19 cellular contexts compared by ENCODE assay signal in genomic region chr2:58341047-58341446, GRCh38.
A peak's percentile ranks its signal among the peaks of the same experiment; 100 is the strongest.
DNase-seq lines count a peak whose midpoint lies in the region; ATAC-seq, FAIRE-seq and TF ChIP-seq lines count a peak whose summit lies in the region.
"Had no signal": no experiment of that assay in that cellular context is flagged by ENCODE, and none has a peak within 500 bp of the region (broad histone marks: within the 10 kb centered on the region; RNA-seq: fewer than 3 reads in every experiment).

No MANE protein-coding gene starts in this region.

- H3K79me2 ChIP-seq in H9 (ENCODE audit: insufficient read depth, low read length) (no peaks in the 10 kb centered on the region), GM12878 (ENCODE audit: control insufficient read depth, insufficient read depth, low read length) (no peaks in the 10 kb centered on the region), neural progenitor cell (ENCODE audit: low read depth) (no peaks in the 10 kb centered on the region)

- H3K4me1 ChIP-seq in H9 (ENCODE audit: insufficient read depth, low read length) (no peaks in the 10 kb centered on the region), GM12878 (ENCODE audit: control insufficient read depth, insufficient read depth, low read length) (no peaks in the 10 kb centered on the region), neural progenitor cell (no peaks in the 10 kb centered on the region)

- no peak overlapping the region for H2BK120ac ChIP-seq in H9 (ENCODE audit: low read depth, low read length, poor library complexity, severe bottlenecking)

- RAD21 ChIA-PET in GM12878 (lab: Charles Lee; ENCODE audit: unreplicated experiment): no interaction called here

- H3K9me3 ChIP-seq in H9 (ENCODE audit: control insufficient read depth, low read depth, low read length) (no peaks in the 10 kb centered on the region), GM12878 (replicated peaks; ENCODE audit: control insufficient read depth, insufficient read depth, low read length) (no peaks in the 10 kb centered on the region; the same call in 2 of the 3 replicates), neural progenitor cell (ENCODE audit: low read depth) (no peaks in the 10 kb centered on the region)
- peaks cover 9% of the 10 kb centered on the region for H3K9me3 ChIP-seq in CD4-positive, alpha-beta T cell (ENCODE audit: control insufficient read depth, low read length)

- no peak overlapping the region for H2AK5ac ChIP-seq in H9 (ENCODE audit: insufficient read length, low read length)

- no peak overlapping the region for H2BK15ac ChIP-seq in H9 (ENCODE audit: low read depth, low read length)

- H3K23ac ChIP-seq in H9 (ENCODE audit: insufficient read length, low read depth, low read length): no peak overlapping the region

- WGBS in H9 (ENCODE audit: extremely low coverage, insufficient read length, low lambda C conversion rate): no CpG with 5 or more reads among the region's 2 CpGs
- 0% methylated on average over 2 of the region's 2 CpGs for WGBS in GM12878 (ENCODE audit: insufficient coverage, insufficient replicate concordance, low lambda C conversion rate, missing lambda C conversion rate)

- H3K27me3 ChIP-seq in H9 (ENCODE audit: insufficient read depth, low read length) (no peaks in the 10 kb centered on the region), GM12878 (replicated peaks in 1 of 2; ENCODE audit: control insufficient read depth in 2 of 2, insufficient read depth in 2 of 2, low read length in 1 of 2) (no peaks in the 10 kb centered on the region), neural progenitor cell (no peaks in the 10 kb centered on the region)
- no peaks in the 10 kb centered on the region for H3K27me3 ChIP-seq in CD4-positive, alpha-beta T cell (ENCODE audit: control insufficient read depth, insufficient read depth, low read length)

- POLR2A ChIA-PET in GM12878 (lab: Charles Lee): no interaction called here
- POLR2A ChIA-PET in CD4-positive, alpha-beta T cell (lab: Charles Lee): no interaction called here

- no peak overlapping the region for H2BK5ac ChIP-seq in H9 (ENCODE audit: insufficient read length, low read length)

- H3K4me3 ChIP-seq in GM12864 (ENCODE audit: low read depth, low read length) (no peak overlapping the region), GM12878 (no peak overlapping the region), neural progenitor cell (no peak overlapping the region)

- H4K91ac ChIP-seq in H9 (ENCODE audit: insufficient read length, low read depth, low read length): no peak overlapping the region

- no peak overlapping the region for H4K8ac ChIP-seq in H9 (replicated peaks; ENCODE audit: insufficient read length, low read depth, low read length)

- H3K27ac Mint-ChIP-seq in H9 (no peak overlapping the region), neural progenitor cell (no peak overlapping the region)
- no peak overlapping the region for H3K27ac Mint-ChIP-seq in CD4-positive, alpha-beta T cell
- H3K27ac Mint-ChIP-seq: HFFc6, IgD-negative memory B cell, T-helper 17 cell had no signal

- H3K79me1 ChIP-seq in H9 (ENCODE audit: insufficient read depth, low read depth, low read length, poor library complexity, severe bottlenecking): no peaks in the 10 kb centered on the region

- H3K9ac ChIP-seq in H9 (ENCODE audit: extremely low read depth, insufficient read length, low read length) (no peak overlapping the region), GM12878 (ENCODE audit: control insufficient read depth, insufficient read depth, low read length) (no peak overlapping the region), neural progenitor cell (no peak overlapping the region)

- H3K56ac ChIP-seq in H9 (ENCODE audit: insufficient read length, low read depth, low read length): no peak overlapping the region

- BruUV-seq in GM12878 (replicated peaks; lab: Mats Ljungman, UMichigan): no TSS peak

- H3K36me3 ChIP-seq in GM12878 (ENCODE audit: control insufficient read depth in 2 of 2, insufficient read depth in 2 of 2, low read length in 1 of 2): no peaks in the 10 kb centered on the region
- H3K36me3 ChIP-seq in neural progenitor cell: no peaks in the 10 kb centered on the region

- in situ Hi-C loops in GM12878 (cut with MboI): no loop called here

- H2AFZ ChIP-seq in H9 (ENCODE audit: low read length) (no peak overlapping the region), GM12878 (ENCODE audit: control insufficient read depth, low read depth, low read length) (no peak overlapping the region), neural progenitor cell (replicated peaks) (peak overlapping the region; percentile 76)

- H3K14ac ChIP-seq in H9 (ENCODE audit: insufficient read depth, low read length): no peak overlapping the region

- FAIRE-seq in GM12878 (lab: Jason Lieb, UNC): no peak
- FAIRE-seq: GM18507 had no signal

- TF ChIP-seq RAD21 in GM12878 (IDR thresholded peaks at IDR 0.05; ENCODE audit: insufficient read depth, low read depth, low read length): no peak

- H4K5ac ChIP-seq in H9 (ENCODE audit: insufficient read length, low read depth, low read length): no peak overlapping the region

- H3K27ac ChIP-seq in H9 (ENCODE audit: insufficient read length, low read depth, low read length) (no peak overlapping the region), GM12878 (ENCODE audit: control insufficient read depth, insufficient read depth) (no peak overlapping the region), neural progenitor cell (no peak overlapping the region)
- H3K27ac ChIP-seq in CD4-positive, alpha-beta T cell (ENCODE audit: low read depth, low read length): no peak overlapping the region

- no peak overlapping the region for H3K4me3 Mint-ChIP-seq in H9
- no peak overlapping the region for H3K4me3 Mint-ChIP-seq in neural progenitor cell
- no peak overlapping the region for H3K4me3 Mint-ChIP-seq in CD4-positive, alpha-beta T cell
- H3K4me3 Mint-ChIP-seq: HFFc6, IgD-negative memory B cell, T-helper 17 cell had no signal

- no peak overlapping the region for H3T11ph ChIP-seq in H9 (ENCODE audit: low read length)

- H3F3A ChIP-seq in neural progenitor cell (ENCODE audit: low read depth): no peaks in the 10 kb centered on the region

- H2BK20ac ChIP-seq in H9 (ENCODE audit: low read depth, low read length, poor library complexity, severe bottlenecking): no peak overlapping the region

- no peak overlapping the region for H3K18ac ChIP-seq in H9 (ENCODE audit: insufficient read length, low read depth, low read length)

- TF ChIP-seq CTCF in GM12864 (IDR thresholded peaks at IDR 0.05; ENCODE audit: low read depth, low read length, missing control alignments): peak; percentile 44
- TF ChIP-seq CTCF in H9 (conservative IDR thresholded peaks at IDR 0.05): peak; percentile 48
- peak in 2 of 3 experiments; percentile 8 to 21; a peak in 1 of 6 replicates for TF ChIP-seq CTCF in GM12878 (IDR thresholded peaks at IDR 0.05 in 2 of 3, conservative IDR thresholded peaks at IDR 0.05 in 1 of 3; ENCODE audit: control insufficient read depth in 2 of 3, extremely low read depth in 1 of 3, insufficient read depth in 1 of 3, low read depth in 3 of 3, low read length in 3 of 3)
- TF ChIP-seq CTCF in neural progenitor cell (IDR thresholded peaks at IDR 0.05): no peak
- no peak for TF ChIP-seq CTCF in CD4-positive, alpha-beta T cell (IDR thresholded peaks at IDR 0.05)

- no peak for TF ChIP-seq EP300 in GM12878 (IDR thresholded peaks at IDR 0.05; ENCODE audit: borderline replicate concordance in 1 of 2, control insufficient read depth in 1 of 2, low read depth in 2 of 2, low read length in 2 of 2)

- SMC1A ChIA-PET in GM12878 (lab: Charles Lee; ENCODE audit: uncharacterized antibody, unreplicated experiment): no interaction called here

- ATAC-seq in GM12878: peak; percentile 68
- no peak for ATAC-seq in CD4-positive, alpha-beta T cell (ENCODE audit: poor library complexity)
- no peak for ATAC-seq in HG03521 (IDR thresholded peaks at IDR 0.05; ENCODE audit: unreplicated experiment)
- ATAC-seq: T-helper 17 cell had no signal

- no peak for TF ChIP-seq POLR2A in GM12878 (IDR thresholded peaks at IDR 0.05; ENCODE audit: low read depth, low read length)

- no peak overlapping the region for H2BK12ac ChIP-seq in H9 (ENCODE audit: insufficient read length, low read depth, low read length)

- H4K20me1 ChIP-seq in H9 (ENCODE audit: control insufficient read depth, insufficient read depth, insufficient read length): no peaks in the 10 kb centered on the region
- no peaks in the 10 kb centered on the region for H4K20me1 ChIP-seq in GM12878 (ENCODE audit: control insufficient read depth, insufficient read depth)
- H4K20me1 ChIP-seq in neural progenitor cell (ENCODE audit: low read depth): no peaks in the 10 kb centered on the region

- H3K9me3 Mint-ChIP-seq in H9: no peaks in the 10 kb centered on the region
- peaks cover 9% of the 10 kb centered on the region for H3K9me3 Mint-ChIP-seq in neural progenitor cell
- peaks cover 11% of the 10 kb centered on the region for H3K9me3 Mint-ChIP-seq in CD4-positive, alpha-beta T cell

- H3K4me2 ChIP-seq in H9 (ENCODE audit: insufficient read depth, insufficient read length, low read length) (no peak overlapping the region), GM12878 (ENCODE audit: control insufficient read depth, insufficient read depth) (no peak overlapping the region), neural progenitor cell (no peak overlapping the region)

- DNase-seq in GM12864 (ENCODE audit: low read depth) (no peak), H9 (peak; percentile 63), GM12878 (ENCODE audit: low read depth, low spot score) (no peak), neural progenitor cell (ENCODE audit: low spot score) (no peak), T1000 (lab: John Stamatoyannopoulos, UW) (no peak)
- DNase-seq in CD4-positive, alpha-beta T cell: no peak
- no peak for DNase-seq in activated CD8-positive, alpha-beta memory T cell treated with anti-CD3 and anti-CD28 coated beads, Interleukin-2, amount 50 U/mL, for 48 hours
- DNase-seq: DMS79 treated with DMSO at 0.1 percent for 48 hours, GDM1, HFFc6, NCI-H1417, NCI-H187 treated with DMSO at 0.1 percent for 48 hours, NCI-H69, RPMI8226, SIG-M5, T-helper 17 cell had no signal

- no peak overlapping the region for H3K4ac ChIP-seq in H9 (ENCODE audit: low read depth, low read length)

- intact Hi-C loops in GM12878 (cut with micrococcal nuclease; ENCODE audit: unreplicated experiment): no loop called here
- intact Hi-C loops in CD4-positive, alpha-beta T cell (cut with DNase I, micrococcal nuclease): no loop called here

- peaks cover 2 to 12% of the 10 kb centered on the region in 2 experiments; a peak in 3 of 4 replicates for H3K4me1 Mint-ChIP-seq in H9
- H3K4me1 Mint-ChIP-seq in neural progenitor cell: no peaks in the 10 kb centered on the region
- H3K4me1 Mint-ChIP-seq in CD4-positive, alpha-beta T cell (ENCODE audit: low read depth): no peaks in the 10 kb centered on the region
- H3K4me1 Mint-ChIP-seq: IgD-negative memory B cell, T-helper 17 cell had no signal

- CTCF ChIA-PET in GM12878 (lab: Yijun Ruan, JAX): no interaction called here
- CTCF ChIA-PET in CD4-positive, alpha-beta T cell (lab: Charles Lee): no interaction called here

- no peaks in the 10 kb centered on the region for H3K23me2 ChIP-seq in H9 (ENCODE audit: insufficient read length, low read depth, low read length, poor library complexity, severe bottlenecking)

- H3K27me3 Mint-ChIP-seq in H9 (ENCODE audit: low read depth) (no peaks in the 10 kb centered on the region), neural progenitor cell (ENCODE audit: insufficient read depth, low read depth) (peaks cover 3% of the 10 kb centered on the region)
- peaks cover 7% of the 10 kb centered on the region for H3K27me3 Mint-ChIP-seq in CD4-positive, alpha-beta T cell
- H3K27me3 Mint-ChIP-seq: T-helper 17 cell had no signal

- H3K36me3 Mint-ChIP-seq in H9 (ENCODE audit: insufficient read depth in 1 of 3, low read depth in 3 of 3) (peaks cover 0 to 2% (median 0%) of the 10 kb centered on the region in 3 experiments; a peak in 1 of 7 replicates), neural progenitor cell (no peaks in the 10 kb centered on the region)
- H3K36me3 Mint-ChIP-seq in CD4-positive, alpha-beta T cell (ENCODE audit: low read depth): no peaks in the 10 kb centered on the region
- H3K36me3 Mint-ChIP-seq: IgD-negative memory B cell had no signal

Comparison
In these comparisons a context has a peak if more than half of its experiments do, and no peak if none do; other contexts are left out.
1. CTCF ChIP-seq: peak in GM12864 (single experiment), H9 (single experiment) and GM12878 (2 of 3); none in neural progenitor cell (single experiment) and CD4-positive, alpha-beta T cell (single experiment).